Comparison of ENCODE assay signal across 2 cellular contexts in genomic region chr10:104059364-104059763, GRCh38.
A peak's percentile ranks its signal among the peaks of the same experiment; 100 is the strongest.
TF ChIP-seq lines count a peak whose summit lies in the region.

No MANE protein-coding gene starts in this region.

TF ChIP-seq in GM23338, 12 proteins besides CTCF, POLR2A, EP300 and RAD21 (continued from another document):
- TF ChIP-seq, protein P1, sequence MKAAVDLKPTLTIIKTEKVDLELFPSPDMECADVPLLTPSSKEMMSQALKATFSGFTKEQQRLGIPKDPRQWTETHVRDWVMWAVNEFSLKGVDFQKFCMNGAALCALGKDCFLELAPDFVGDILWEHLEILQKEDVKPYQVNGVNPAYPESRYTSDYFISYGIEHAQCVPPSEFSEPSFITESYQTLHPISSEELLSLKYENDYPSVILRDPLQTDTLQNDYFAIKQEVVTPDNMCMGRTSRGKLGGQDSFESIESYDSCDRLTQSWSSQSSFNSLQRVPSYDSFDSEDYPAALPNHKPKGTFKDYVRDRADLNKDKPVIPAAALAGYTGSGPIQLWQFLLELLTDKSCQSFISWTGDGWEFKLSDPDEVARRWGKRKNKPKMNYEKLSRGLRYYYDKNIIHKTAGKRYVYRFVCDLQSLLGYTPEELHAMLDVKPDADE (IDR thresholded peaks at IDR 0.05) = no peak
- TF ChIP-seq, protein P2, sequence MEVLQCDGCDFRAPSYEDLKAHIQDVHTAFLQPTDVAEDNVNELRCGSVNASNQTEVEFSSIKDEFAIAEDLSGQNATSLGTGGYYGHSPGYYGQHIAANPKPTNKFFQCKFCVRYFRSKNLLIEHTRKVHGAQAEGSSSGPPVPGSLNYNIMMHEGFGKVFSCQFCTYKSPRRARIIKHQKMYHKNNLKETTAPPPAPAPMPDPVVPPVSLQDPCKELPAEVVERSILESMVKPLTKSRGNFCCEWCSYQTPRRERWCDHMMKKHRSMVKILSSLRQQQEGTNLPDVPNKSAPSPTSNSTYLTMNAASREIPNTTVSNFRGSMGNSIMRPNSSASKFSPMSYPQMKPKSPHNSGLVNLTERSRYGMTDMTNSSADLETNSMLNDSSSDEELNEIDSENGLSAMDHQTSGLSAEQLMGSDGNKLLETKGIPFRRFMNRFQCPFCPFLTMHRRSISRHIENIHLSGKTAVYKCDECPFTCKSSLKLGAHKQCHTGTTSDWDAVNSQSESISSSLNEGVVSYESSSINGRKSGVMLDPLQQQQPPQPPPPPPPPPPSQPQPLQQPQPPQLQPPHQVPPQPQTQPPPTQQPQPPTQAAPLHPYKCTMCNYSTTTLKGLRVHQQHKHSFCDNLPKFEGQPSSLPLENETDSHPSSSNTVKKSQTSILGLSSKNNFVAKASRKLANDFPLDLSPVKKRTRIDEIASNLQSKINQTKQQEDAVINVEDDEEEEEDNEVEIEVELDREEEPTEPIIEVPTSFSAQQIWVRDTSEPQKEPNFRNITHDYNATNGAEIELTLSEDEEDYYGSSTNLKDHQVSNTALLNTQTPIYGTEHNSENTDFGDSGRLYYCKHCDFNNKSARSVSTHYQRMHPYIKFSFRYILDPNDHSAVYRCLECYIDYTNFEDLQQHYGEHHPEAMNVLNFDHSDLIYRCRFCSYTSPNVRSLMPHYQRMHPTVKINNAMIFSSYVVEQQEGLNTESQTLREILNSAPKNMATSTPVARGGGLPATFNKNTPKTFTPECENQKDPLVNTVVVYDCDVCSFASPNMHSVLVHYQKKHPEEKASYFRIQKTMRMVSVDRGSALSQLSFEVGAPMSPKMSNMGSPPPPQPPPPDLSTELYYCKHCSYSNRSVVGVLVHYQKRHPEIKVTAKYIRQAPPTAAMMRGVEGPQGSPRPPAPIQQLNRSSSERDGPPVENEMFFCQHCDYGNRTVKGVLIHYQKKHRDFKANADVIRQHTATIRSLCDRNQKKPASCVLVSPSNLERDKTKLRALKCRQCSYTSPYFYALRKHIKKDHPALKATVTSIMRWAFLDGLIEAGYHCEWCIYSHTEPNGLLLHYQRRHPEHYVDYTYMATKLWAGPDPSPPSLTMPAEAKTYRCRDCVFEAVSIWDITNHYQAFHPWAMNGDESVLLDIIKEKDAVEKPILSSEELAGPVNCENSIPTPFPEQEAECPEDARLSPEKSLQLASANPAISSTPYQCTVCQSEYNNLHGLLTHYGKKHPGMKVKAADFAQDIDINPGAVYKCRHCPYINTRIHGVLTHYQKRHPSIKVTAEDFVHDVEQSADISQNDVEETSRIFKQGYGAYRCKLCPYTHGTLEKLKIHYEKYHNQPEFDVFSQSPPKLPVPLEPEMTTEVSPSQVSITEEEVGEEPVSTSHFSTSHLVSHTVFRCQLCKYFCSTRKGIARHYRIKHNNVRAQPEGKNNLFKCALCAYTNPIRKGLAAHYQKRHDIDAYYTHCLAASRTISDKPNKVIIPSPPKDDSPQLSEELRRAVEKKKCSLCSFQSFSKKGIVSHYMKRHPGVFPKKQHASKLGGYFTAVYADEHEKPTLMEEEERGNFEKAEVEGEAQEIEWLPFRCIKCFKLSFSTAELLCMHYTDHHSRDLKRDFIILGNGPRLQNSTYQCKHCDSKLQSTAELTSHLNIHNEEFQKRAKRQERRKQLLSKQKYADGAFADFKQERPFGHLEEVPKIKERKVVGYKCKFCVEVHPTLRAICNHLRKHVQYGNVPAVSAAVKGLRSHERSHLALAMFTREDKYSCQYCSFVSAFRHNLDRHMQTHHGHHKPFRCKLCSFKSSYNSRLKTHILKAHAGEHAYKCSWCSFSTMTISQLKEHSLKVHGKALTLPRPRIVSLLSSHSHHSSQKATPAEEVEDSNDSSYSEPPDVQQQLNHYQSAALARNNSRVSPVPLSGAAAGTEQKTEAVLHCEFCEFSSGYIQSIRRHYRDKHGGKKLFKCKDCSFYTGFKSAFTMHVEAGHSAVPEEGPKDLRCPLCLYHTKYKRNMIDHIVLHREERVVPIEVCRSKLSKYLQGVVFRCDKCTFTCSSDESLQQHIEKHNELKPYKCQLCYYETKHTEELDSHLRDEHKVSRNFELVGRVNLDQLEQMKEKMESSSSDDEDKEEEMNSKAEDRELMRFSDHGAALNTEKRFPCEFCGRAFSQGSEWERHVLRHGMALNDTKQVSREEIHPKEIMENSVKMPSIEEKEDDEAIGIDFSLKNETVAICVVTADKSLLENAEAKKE (CRISPR knock-in tag; IDR thresholded peaks at IDR 0.05) = peak; percentile 64
TF ChIP-seq in GM23338: peak in this region for 1.

TF ChIP-seq in WTC11, 78 proteins besides CTCF, POLR2A, EP300 and RAD21 (continued from another document):
- TF ChIP-seq ZNF532 (CRISPR knock-in tag; IDR thresholded peaks at IDR 0.05; ENCODE audit: borderline replicate concordance) (no peak), MAX (CRISPR knock-in tag; IDR thresholded peaks at IDR 0.05) (peak; percentile 50; the same call in 1 of the 2 replicates), TEAD1 (CRISPR knock-in tag; IDR thresholded peaks at IDR 0.05) (no peak), NFE2L1 (CRISPR knock-in tag; IDR thresholded peaks at IDR 0.05) (peak; percentile 97)
TF ChIP-seq in WTC11: peak in this region for 2.
